ENCODE assay signal across 30 cellular contexts in genomic region chr7:2681954-2682799, GRCh38. TPM values are rescaled to one million over a fixed set of nuclear protein-coding genes. Genes with fewer than 3 reads are reported as not detected.
DNase-seq lines count a peak whose midpoint lies in the region; TF ChIP-seq lines count a peak whose summit lies in the region.
"Had no signal": no experiment of that assay in that cellular context is flagged by ENCODE, and none has a peak within 500 bp of the region (broad histone marks: within the 10 kb centered on the region; RNA-seq: fewer than 3 reads in every experiment).

No MANE protein-coding gene starts in this region.

- H3K4me1 ChIP-seq in neuron (ENCODE audit: insufficient read depth, low read length): peaks cover 16% of the 10 kb centered on the region
- H3K4me1 ChIP-seq in effector memory CD4-positive, alpha-beta T cell (ENCODE audit: control insufficient read depth, insufficient read depth, low read length, poor library complexity, severe bottlenecking): no peaks in the 10 kb centered on the region
- H3K4me1 ChIP-seq: ascending aorta, prostate gland had no signal

- DNase-seq in amygdala (lab: John Stamatoyannopoulos, UW) (peak; percentile 22 to 98 (median 88)), globus pallidus (ENCODE audit: low spot score) (peak; percentile 99), substantia nigra (lab: John Stamatoyannopoulos, UW) (peak; percentile 38 to 99 (median 91)), NCI-H1436 treated with DMSO at 0.1 percent for 48 hours (lab: John Stamatoyannopoulos, UW) (no peak), endothelial cell (ENCODE audit: low spot score) (no peak)
- no peak for DNase-seq in effector memory CD4-positive, alpha-beta T cell
- DNase-seq: activated CD4-positive, alpha-beta T cell treated with anti-CD3 and anti-CD28 coated beads for 36 hours; activated CD8-positive, alpha-beta T cell treated with anti-CD3 and anti-CD28 coated beads for 36 hours; activated naive CD4-positive, alpha-beta T cell treated with anti-CD3 and anti-CD28 coated beads, Interleukin-2, amount 50 U/mL, for 16 hours; cortex of kidney; endodermal cell; heart right ventricle; left colon; NCI-H146; NCI-H2171; NCI-H82; SIG-M5; sigmoid colon; stimulated activated CD4-positive, alpha-beta T cell treated with anti-CD3 and anti-CD28 coated beads, Interleukin-4, amount 100 ng/mL, for 24 hours had no signal

- H3K27me3 ChIP-seq in neuron (ENCODE audit: insufficient read depth, low read length): peaks cover 3% of the 10 kb centered on the region
- peaks cover 1% of the 10 kb centered on the region for H3K27me3 ChIP-seq in effector memory CD4-positive, alpha-beta T cell (replicated peaks; ENCODE audit: control insufficient read depth, insufficient read depth, low read length, poor library complexity, severe bottlenecking)
- H3K27me3 ChIP-seq: ascending aorta had no signal

- H3K4me1 Mint-ChIP-seq in endothelial cell (ENCODE audit: unreplicated experiment): no peaks in the 10 kb centered on the region
- H3K4me1 Mint-ChIP-seq: activated CD4-positive, alpha-beta T cell treated with anti-CD3 and anti-CD28 coated beads for 36 hours; endodermal cell had no signal

- peaks cover 8% of the 10 kb centered on the region for H3K27me3 Mint-ChIP-seq in endothelial cell (ENCODE audit: unreplicated experiment)

- H3K9me3 ChIP-seq in neuron (ENCODE audit: low read length): peaks cover 2% of the 10 kb centered on the region
- H3K9me3 ChIP-seq in effector memory CD4-positive, alpha-beta T cell (ENCODE audit: control insufficient read depth, low read length): no peaks in the 10 kb centered on the region
- H3K9me3 ChIP-seq: ascending aorta, BLaER1, prostate gland, sigmoid colon had no signal

- peak overlapping the region; percentile 14 for H2AFZ ChIP-seq in neuron (ENCODE audit: low read depth, low read length)

- no peak overlapping the region for H3K4me3 ChIP-seq in neuron (ENCODE audit: low read length)
- H3K4me3 ChIP-seq in effector memory CD4-positive, alpha-beta T cell (ENCODE audit: insufficient read depth, low read depth, low read length, poor library complexity, severe bottlenecking): no peak overlapping the region
- H3K4me3 ChIP-seq: ascending aorta, BLaER1, cardiac muscle cell, heart right ventricle, prostate gland, sigmoid colon had no signal

- peak overlapping the region; percentile 71 for H3K27ac ChIP-seq in substantia nigra (ENCODE audit: low read depth, low read length, poor library complexity, severe bottlenecking)
- H3K27ac ChIP-seq in effector memory CD4-positive, alpha-beta T cell (ENCODE audit: insufficient read depth, low read length, poor library complexity, severe bottlenecking): no peak overlapping the region
- H3K27ac ChIP-seq: ascending aorta, BLaER1, cardiac muscle cell, heart right ventricle, prostate gland, sigmoid colon, VCaP had no signal

- TF ChIP-seq CTCF in endothelial cell (IDR thresholded peaks at IDR 0.05; ENCODE audit: unreplicated experiment): no peak

- no peaks in the 10 kb centered on the region for H3K9me3 Mint-ChIP-seq in endothelial cell (ENCODE audit: unreplicated experiment)
- H3K9me3 Mint-ChIP-seq: activated CD8-positive, alpha-beta T cell treated with anti-CD3 and anti-CD28 coated beads for 36 hours; T-helper 2 cell treated with Interferon-gamma antibody and Interleukin-4, amounts not matched to agents 5 μg/mL and 100 μg/mL, for 36 hours; type B pancreatic cell had no signal

- H3K27ac Mint-ChIP-seq in endothelial cell (ENCODE audit: unreplicated experiment): no peak overlapping the region
- H3K27ac Mint-ChIP-seq: activated CD4-positive, alpha-beta T cell treated with anti-CD3 and anti-CD28 coated beads for 36 hours; activated CD8-positive, alpha-beta T cell treated with anti-CD3 and anti-CD28 coated beads for 36 hours; endodermal cell; T-helper 2 cell treated with Interferon-gamma antibody and Interleukin-4, amounts not matched to agents 5 μg/mL and 100 μg/mL, for 36 hours; type B pancreatic cell had no signal

- peaks cover 4% of the 10 kb centered on the region for H3K36me3 Mint-ChIP-seq in endothelial cell (ENCODE audit: low read depth, unreplicated experiment)
- H3K36me3 Mint-ChIP-seq: type B pancreatic cell had no signal

- H3K36me3 ChIP-seq in neuron (ENCODE audit: insufficient read depth, low read length): no peaks in the 10 kb centered on the region
- no peaks in the 10 kb centered on the region for H3K36me3 ChIP-seq in effector memory CD4-positive, alpha-beta T cell (ENCODE audit: control insufficient read depth, insufficient read depth, low read length)
- H3K36me3 ChIP-seq: ascending aorta, BLaER1, cardiac muscle cell, heart right ventricle, prostate gland, sigmoid colon had no signal

- H3K4me3 Mint-ChIP-seq in endothelial cell (ENCODE audit: unreplicated experiment): no peak overlapping the region
- H3K4me3 Mint-ChIP-seq: activated CD4-positive, alpha-beta T cell treated with anti-CD3 and anti-CD28 coated beads for 36 hours; activated CD8-positive, alpha-beta T cell treated with anti-CD3 and anti-CD28 coated beads for 36 hours; endodermal cell; T-helper 2 cell treated with Interferon-gamma antibody and Interleukin-4, amounts not matched to agents 5 μg/mL and 100 μg/mL, for 36 hours; type B pancreatic cell had no signal

RNA-seq across cellular contexts. Expression of gene AMZ1, which starts 5.8 kb away (rescaled TPM):
- total RNA-seq in endothelial cell (ENCODE audit: unreplicated experiment): 0.05 TPM
- total RNA-seq: ascending aorta, LHCN-M2, lung microvascular endothelial cell, NCI-H460 had no signal

RNA-seq across cellular contexts. Expression of gene TTYH3, which starts 50.4 kb away (rescaled TPM):
- 250 TPM for total RNA-seq in endothelial cell (ENCODE audit: unreplicated experiment)

Comparison
In these comparisons a context has a peak if more than half of its experiments do, and no peak if none do; other contexts are left out.
1. DNase-seq: peak in amygdala (56 of 56), globus pallidus (single experiment) and substantia nigra (49 of 49); none in effector memory CD4-positive, alpha-beta T cell (0 of 3), NCI-H1436 treated with DMSO at 0.1 percent for 48 hours (single experiment) and endothelial cell (single experiment).